19 cellular contexts compared by ENCODE assay signal in genomic region chr4:7430368-7430964, GRCh38. TPM values are rescaled to one million over a fixed set of nuclear protein-coding genes. Genes with fewer than 3 reads are reported as not detected.
DNase-seq lines count a peak whose midpoint lies in the region; ATAC-seq and TF ChIP-seq lines count a peak whose summit lies in the region.
"Had no signal": no experiment of that assay in that cellular context is flagged by ENCODE, and none has a peak within 500 bp of the region (broad histone marks: within the 10 kb centered on the region; RNA-seq: fewer than 3 reads in every experiment).

No MANE protein-coding gene starts in this region.

- H3K36me3 ChIP-seq in H7 (replicated peaks; ENCODE audit: control insufficient read depth, insufficient read depth, low read length), result no peaks in the 10 kb centered on the region
- no peaks in the 10 kb centered on the region for H3K36me3 ChIP-seq in neural progenitor cell
- H3K36me3 ChIP-seq: ascending aorta, MG63 had no signal

- ATAC-seq in effector memory CD8-positive, alpha-beta T cell (replicated peaks), result no peak

- no peaks in the 10 kb centered on the region for H3F3A ChIP-seq in neural progenitor cell (ENCODE audit: low read depth)

- H3K27ac ChIP-seq in neural progenitor cell, result no peak overlapping the region
- H3K27ac ChIP-seq: ascending aorta had no signal

- H3K4me1 ChIP-seq in neural progenitor cell, result peaks cover 34% of the 10 kb centered on the region
- H3K4me1 ChIP-seq: ascending aorta had no signal

- H3K4me1 Mint-ChIP-seq in effector memory CD8-positive, alpha-beta T cell (ENCODE audit: low read depth in 2 of 2), result peaks cover 7 to 12% of the 10 kb centered on the region in 2 donors
- peaks cover 38% of the 10 kb centered on the region for H3K4me1 Mint-ChIP-seq in neural progenitor cell
- no peaks in the 10 kb centered on the region for H3K4me1 Mint-ChIP-seq in T-helper 2 cell treated with Interferon-gamma antibody and Interleukin-4, amounts not matched to agents 5 μg/mL and 100 μg/mL, for 36 hours (ENCODE audit: low read depth)

- DNase-seq in A172 (ENCODE audit: low spot score) (peak; percentile 22), H7 (peak; percentile 83), neural progenitor cell (ENCODE audit: low spot score) (peak; percentile 49), AML-193 (lab: John Stamatoyannopoulos, UW) (no peak), T-helper 2 cell (no peak), activated gamma-delta T cell (lab: John Stamatoyannopoulos, UW) (no peak)
- DNase-seq in effector memory CD8-positive, alpha-beta T cell, result no peak
- DNase-seq in T-helper 2 cell treated with Interferon-gamma antibody and Interleukin-4, amounts not matched to agents 5 μg/mL and 100 μg/mL, for 36 hours (ENCODE audit: low spot score), result no peak
- DNase-seq: foreskin fibroblast; GDM1; MG63; NCI-H1930; NCI-H526 treated with DMSO at 0.1 percent for 48 hours; stimulated activated CD4-positive, alpha-beta T cell treated with anti-CD3 and anti-CD28 coated beads, Interleukin-1b, Interleukin-23, amount 100 ng/mL, for 48 hours had no signal

- H3K9me3 Mint-ChIP-seq in effector memory CD8-positive, alpha-beta T cell, result no peaks in the 10 kb centered on the region
- H3K9me3 Mint-ChIP-seq in neural progenitor cell, result no peaks in the 10 kb centered on the region
- no peaks in the 10 kb centered on the region for H3K9me3 Mint-ChIP-seq in T-helper 2 cell treated with Interferon-gamma antibody and Interleukin-4, amounts not matched to agents 5 μg/mL and 100 μg/mL, for 36 hours
- H3K9me3 Mint-ChIP-seq: activated T-helper 2 cell treated with anti-CD3 and anti-CD28 coated beads, Interferon-gamma antibody, Interleukin-2, Interleukin-4, amounts not matched to agents 10 μg/mL and 5 μg/mL and 100 μg/mL, durations not matched to agents 14 hours and 24 hours and 36 hours; nephron had no signal

- H3K79me2 ChIP-seq in neural progenitor cell (ENCODE audit: low read depth), result no peaks in the 10 kb centered on the region

- peaks cover 3% of the 10 kb centered on the region for H3K36me3 Mint-ChIP-seq in effector memory CD8-positive, alpha-beta T cell (ENCODE audit: insufficient read depth)
- no peaks in the 10 kb centered on the region for H3K36me3 Mint-ChIP-seq in neural progenitor cell
- no peaks in the 10 kb centered on the region for H3K36me3 Mint-ChIP-seq in T-helper 2 cell treated with Interferon-gamma antibody and Interleukin-4, amounts not matched to agents 5 μg/mL and 100 μg/mL, for 36 hours (ENCODE audit: low read depth)

- no peak overlapping the region for H3K4me3 ChIP-seq in H7 (ENCODE audit: insufficient read depth, low read depth, low read length)
- no peak overlapping the region for H3K4me3 ChIP-seq in neural progenitor cell
- H3K4me3 ChIP-seq: ascending aorta, lung, MG63 had no signal

- H3K27ac Mint-ChIP-seq in effector memory CD8-positive, alpha-beta T cell, result peak overlapping the region; percentile 14 to 67
- H3K27ac Mint-ChIP-seq in neural progenitor cell, result peak overlapping the region; percentile 66
- H3K27ac Mint-ChIP-seq in T-helper 2 cell treated with Interferon-gamma antibody and Interleukin-4, amounts not matched to agents 5 μg/mL and 100 μg/mL, for 36 hours, result no peak overlapping the region
- H3K27ac Mint-ChIP-seq: activated T-helper 2 cell treated with anti-CD3 and anti-CD28 coated beads, Interferon-gamma antibody, Interleukin-2, Interleukin-4, amounts not matched to agents 10 μg/mL and 5 μg/mL and 100 μg/mL, durations not matched to agents 14 hours and 24 hours and 36 hours; nephron had no signal

- H3K27me3 ChIP-seq in H7 (ENCODE audit: control insufficient read depth, insufficient read depth, low read length) (no peaks in the 10 kb centered on the region), neural progenitor cell (no peaks in the 10 kb centered on the region)
- H3K27me3 ChIP-seq: ascending aorta, MG63 had no signal

- no peak overlapping the region for H2AFZ ChIP-seq in neural progenitor cell (replicated peaks)

- TF ChIP-seq CTCF in neural progenitor cell (IDR thresholded peaks at IDR 0.05), result no peak

- no peak overlapping the region for H3K4me2 ChIP-seq in neural progenitor cell

- peaks cover 12 to 32% of the 10 kb centered on the region in 2 donors for H3K27me3 Mint-ChIP-seq in effector memory CD8-positive, alpha-beta T cell
- H3K27me3 Mint-ChIP-seq in neural progenitor cell (ENCODE audit: insufficient read depth, low read depth), result peaks cover 7% of the 10 kb centered on the region
- no peaks in the 10 kb centered on the region for H3K27me3 Mint-ChIP-seq in T-helper 2 cell treated with Interferon-gamma antibody and Interleukin-4, amounts not matched to agents 5 μg/mL and 100 μg/mL, for 36 hours (ENCODE audit: low read depth)

- H3K9ac ChIP-seq in neural progenitor cell, result no peak overlapping the region

- no peak overlapping the region for H3K4me3 Mint-ChIP-seq in effector memory CD8-positive, alpha-beta T cell
- H3K4me3 Mint-ChIP-seq in neural progenitor cell, result no peak overlapping the region
- H3K4me3 Mint-ChIP-seq in T-helper 2 cell treated with Interferon-gamma antibody and Interleukin-4, amounts not matched to agents 5 μg/mL and 100 μg/mL, for 36 hours, result no peak overlapping the region
- H3K4me3 Mint-ChIP-seq: nephron had no signal

- H3K9me3 ChIP-seq in neural progenitor cell (ENCODE audit: low read depth), result no peaks in the 10 kb centered on the region
- H3K9me3 ChIP-seq: ascending aorta, MG63 had no signal

- H4K20me1 ChIP-seq in neural progenitor cell (ENCODE audit: low read depth), result peaks cover 15% of the 10 kb centered on the region

RNA-seq across cellular contexts. Expression of gene PSAPL1, which starts 4.3 kb away (rescaled TPM):
- total RNA-seq in A172 (2014; rRNA removed; shearing (Covaris generic)), result 0.02 TPM in 1 of 2 replicates, not detected in the other
- 0.14 and 0.22 TPM in 2 replicates for total RNA-seq in H7 (2014; rRNA removed; shearing (Covaris generic))
- 0.06 TPM in 1 of 2 replicates, not detected in the other for total RNA-seq in neural progenitor cell (ENCODE audit: low replicate concordance)
- total RNA-seq: activated T-helper 2 cell treated with anti-CD3 and anti-CD28 coated beads, Interferon-gamma antibody, Interleukin-2, Interleukin-4, amounts not matched to agents 10 μg/mL and 5 μg/mL and 100 μg/mL, durations not matched to agents 14 hours and 24 hours and 36 hours; ascending aorta; subcutaneous adipose tissue had no signal

Comparison
In these comparisons a context has a peak if more than half of its experiments do, and no peak if none do; other contexts are left out.
1. DNase-seq: peak in A172 (single experiment), H7 (single experiment) and neural progenitor cell (single experiment); none in effector memory CD8-positive, alpha-beta T cell (0 of 3), T-helper 2 cell treated with Interferon-gamma antibody and Interleukin-4, amounts not matched to agents 5 μg/mL and 100 μg/mL, for 36 hours (single experiment), AML-193 (0 of 2), T-helper 2 cell (0 of 5) and activated gamma-delta T cell (single experiment).